7 cellular contexts compared by ENCODE assay signal in the genomic region with DNA sequence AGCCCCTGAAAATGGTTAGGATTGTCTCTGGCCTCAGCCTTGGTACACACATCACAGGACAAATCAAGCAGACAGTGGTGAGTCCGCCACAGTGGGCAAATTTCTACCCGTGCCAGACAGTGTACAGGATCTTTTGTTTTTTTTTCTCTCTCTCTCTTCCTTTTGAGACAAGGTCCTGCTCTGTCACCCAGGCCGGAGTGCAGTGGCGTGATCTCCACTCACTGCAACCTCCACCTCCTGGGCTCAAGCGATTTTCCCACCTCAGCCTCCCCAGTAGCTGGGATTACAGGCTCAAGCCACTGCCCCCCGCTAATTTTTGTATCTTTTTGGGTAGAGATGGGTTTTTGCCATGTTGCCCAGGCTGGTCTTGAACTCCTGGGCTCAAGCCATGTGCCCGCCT. TPM values are rescaled to one million over a fixed set of nuclear protein-coding genes. Genes with fewer than 3 reads are reported as not detected.
DNase-seq lines count a peak whose midpoint lies in the region; ATAC-seq and TF ChIP-seq lines count a peak whose summit lies in the region.
"Not testable (repeated sequence)": the region's sequence is repeated elsewhere in the genome, so short reads cannot be mapped to it uniquely, and the experiment has no call there.

No MANE protein-coding gene starts in this region.

- H3K27ac ChIP-seq in CD4-positive, alpha-beta T cell (ENCODE audit: low read depth, low read length): not testable (repeated sequence)

- POLR2A ChIA-PET in CD4-positive, alpha-beta T cell (lab: Charles Lee): not testable (repeated sequence)

- H3K9me3 Mint-ChIP-seq in CD4-positive, alpha-beta T cell; activated T-cell treated with anti-CD3 and anti-CD28 coated beads, Interleukin-2, amount 50 U/mL, for 4 hours; brain; natural killer cell treated with Interleukin-12 subunit alpha and Interleukin-12 subunit beta and Interleukin-15 and Interleukin-18, amount 100 ng/mL, for 72 hours; progenitor cell of endocrine pancreas (ENCODE audit: low read depth): not testable (repeated sequence)

- not testable (repeated sequence) for TF ChIP-seq CTCF in CD4-positive, alpha-beta T cell (IDR thresholded peaks at IDR 0.05); brain (conservative IDR thresholded peaks at IDR 0.05); progenitor cell of endocrine pancreas (IDR thresholded peaks at IDR 0.05; ENCODE audit: unreplicated experiment)

- not testable (repeated sequence) for H3K9me3 ChIP-seq in CD4-positive, alpha-beta T cell (ENCODE audit: control insufficient read depth, low read length); T-helper 17 cell (ENCODE audit: control insufficient read depth, low read length, poor library complexity, severe bottlenecking)

- peaks cover 22% of the 10 kb centered on the region for H3K27me3 Mint-ChIP-seq in CD4-positive, alpha-beta T cell
- H3K27me3 Mint-ChIP-seq in T-helper 17 cell: peaks cover 31% of the 10 kb centered on the region
- peaks cover 25% of the 10 kb centered on the region for H3K27me3 Mint-ChIP-seq in activated T-cell treated with anti-CD3 and anti-CD28 coated beads, Interleukin-2, amount 50 U/mL, for 4 hours (ENCODE audit: low read depth)
- peaks cover 42% of the 10 kb centered on the region for H3K27me3 Mint-ChIP-seq in brain
- H3K27me3 Mint-ChIP-seq in natural killer cell treated with Interleukin-12 subunit alpha and Interleukin-12 subunit beta and Interleukin-15 and Interleukin-18, amount 100 ng/mL, for 72 hours: peaks cover 21 to 22% of the 10 kb centered on the region in 2 donors
- peaks cover 31% of the 10 kb centered on the region for H3K27me3 Mint-ChIP-seq in progenitor cell of endocrine pancreas

- CTCF ChIA-PET in CD4-positive, alpha-beta T cell (lab: Charles Lee): interaction anchor here (1.1 kb wide), 1 partner anchor 50 kb away, joined by 4 read pairs; the partner anchor contains the start of gene MYO19

- not testable (repeated sequence) for H3K27ac Mint-ChIP-seq in CD4-positive, alpha-beta T cell; T-helper 17 cell; brain; natural killer cell treated with Interleukin-12 subunit alpha and Interleukin-12 subunit beta and Interleukin-15 and Interleukin-18, amount 100 ng/mL, for 72 hours
- peak overlapping the region; percentile 24 for H3K27ac Mint-ChIP-seq in progenitor cell of endocrine pancreas

- peak overlapping the region; percentile 34 for H3K4me3 Mint-ChIP-seq in CD4-positive, alpha-beta T cell
- H3K4me3 Mint-ChIP-seq in T-helper 17 cell (peak overlapping the region; percentile 75), brain (peak overlapping the region in 4 of 5 experiments; percentile 40 to 76 (median 54))
- peak overlapping the region; percentile 16 for H3K4me3 Mint-ChIP-seq in activated T-cell treated with anti-CD3 and anti-CD28 coated beads, Interleukin-2, amount 50 U/mL, for 4 hours
- H3K4me3 Mint-ChIP-seq in natural killer cell treated with Interleukin-12 subunit alpha and Interleukin-12 subunit beta and Interleukin-15 and Interleukin-18, amount 100 ng/mL, for 72 hours: peak overlapping the region; percentile 48
- H3K4me3 Mint-ChIP-seq in progenitor cell of endocrine pancreas (ENCODE audit: low read depth): not testable (repeated sequence)

- ATAC-seq in CD4-positive, alpha-beta T cell (ENCODE audit: poor library complexity); T-helper 17 cell; activated T-cell treated with anti-CD3 and anti-CD28 coated beads, Interleukin-2, amount 50 U/mL, for 4 hours; natural killer cell treated with Interleukin-12 subunit alpha and Interleukin-12 subunit beta and Interleukin-15 and Interleukin-18, amount 100 ng/mL, for 72 hours: not testable (repeated sequence)

- peaks cover 14% of the 10 kb centered on the region for H3K36me3 Mint-ChIP-seq in CD4-positive, alpha-beta T cell (ENCODE audit: low read depth)
- not testable (repeated sequence) for H3K36me3 Mint-ChIP-seq in T-helper 17 cell (ENCODE audit: low read depth); activated T-cell treated with anti-CD3 and anti-CD28 coated beads, Interleukin-2, amount 50 U/mL, for 4 hours (ENCODE audit: insufficient read depth); natural killer cell treated with Interleukin-12 subunit alpha and Interleukin-12 subunit beta and Interleukin-15 and Interleukin-18, amount 100 ng/mL, for 72 hours; progenitor cell of endocrine pancreas (ENCODE audit: insufficient read depth)
- peaks cover 14% of the 10 kb centered on the region for H3K36me3 Mint-ChIP-seq in brain

- intact Hi-C loops in CD4-positive, alpha-beta T cell (cut with DNase I, micrococcal nuclease): loop anchor here in 1 of 2 experiments (5.0 to 10.0 kb wide), 4 partner anchors 238 to 1001 kb away; partner anchors contain the start of genes DUSP14 and LYZL6

- DNase-seq in CD4-positive, alpha-beta T cell; T-helper 17 cell; activated T-cell treated with anti-CD3 and anti-CD28 coated beads, Interleukin-2, amount 50 U/mL, for 4 hours; natural killer cell treated with Interleukin-12 subunit alpha and Interleukin-12 subunit beta and Interleukin-15 and Interleukin-18, amount 100 ng/mL, for 72 hours (ENCODE audit: low spot score); progenitor cell of endocrine pancreas (ENCODE audit: low spot score, unreplicated experiment): not testable (repeated sequence)
- peak; percentile 53 for DNase-seq in mesenteric fat pad (ENCODE audit: low spot score)

- H3K27me3 ChIP-seq in CD4-positive, alpha-beta T cell (ENCODE audit: control insufficient read depth, insufficient read depth, low read length): peaks cover 11% of the 10 kb centered on the region

- H3K4me1 Mint-ChIP-seq in CD4-positive, alpha-beta T cell (ENCODE audit: low read depth): peaks cover 25% of the 10 kb centered on the region
- H3K4me1 Mint-ChIP-seq in T-helper 17 cell (peaks cover 18% of the 10 kb centered on the region), brain (peaks cover 59% of the 10 kb centered on the region)
- peaks cover 29% of the 10 kb centered on the region for H3K4me1 Mint-ChIP-seq in activated T-cell treated with anti-CD3 and anti-CD28 coated beads, Interleukin-2, amount 50 U/mL, for 4 hours (ENCODE audit: low read depth)
- peaks cover 23 to 26% of the 10 kb centered on the region in 2 donors for H3K4me1 Mint-ChIP-seq in natural killer cell treated with Interleukin-12 subunit alpha and Interleukin-12 subunit beta and Interleukin-15 and Interleukin-18, amount 100 ng/mL, for 72 hours (ENCODE audit: low read depth in 2 of 2)
- not testable (repeated sequence) for H3K4me1 Mint-ChIP-seq in progenitor cell of endocrine pancreas (ENCODE audit: low read depth)

RNA-seq across cellular contexts. Expression of gene ZNHIT3, which starts 2.5 kb away (rescaled TPM):
- total RNA-seq in CD4-positive, alpha-beta T cell: 10 to 100 TPM; 70.2 to 73.9 TPM
- total RNA-seq in T-helper 17 cell (10 to 100 TPM; 43.0 to 44.7 TPM), mesenteric fat pad (19.1 TPM), progenitor cell of endocrine pancreas (43.9 and 49.1 TPM in 2 replicates)
- 10 to 100 TPM; 46.7 to 59.0 (median 50.8) TPM for total RNA-seq in activated T-cell treated with anti-CD3 and anti-CD28 coated beads, Interleukin-2, amount 50 U/mL, for 4 hours
- 71.2 TPM for polyA plus RNA-seq in brain (ENCODE audit: insufficient read depth, low read depth, low replicate concordance)
- total RNA-seq in natural killer cell treated with Interleukin-12 subunit alpha and Interleukin-12 subunit beta and Interleukin-15 and Interleukin-18, amount 100 ng/mL, for 72 hours: 10 to 100 TPM; 36.8 to 38.1 TPM

RNA-seq across cellular contexts. Expression of gene MYO19, which starts 50.6 kb away (rescaled TPM):
- total RNA-seq in CD4-positive, alpha-beta T cell: 10 to 100 TPM; 64.4 to 70.5 TPM
- total RNA-seq in T-helper 17 cell: 10 to 100 TPM; 75.9 to 77.1 TPM
- total RNA-seq in activated T-cell treated with anti-CD3 and anti-CD28 coated beads, Interleukin-2, amount 50 U/mL, for 4 hours: 100 to 1,000 TPM; 138 to 153 (median 151) TPM
- polyA plus RNA-seq in brain (ENCODE audit: insufficient read depth, low read depth, low replicate concordance): 29.9 TPM
- total RNA-seq in mesenteric fat pad: 46.8 TPM
- total RNA-seq in natural killer cell treated with Interleukin-12 subunit alpha and Interleukin-12 subunit beta and Interleukin-15 and Interleukin-18, amount 100 ng/mL, for 72 hours: 100 to 1,000 TPM; 103 to 333 TPM
- 77.7 and 82.2 TPM in 2 replicates for total RNA-seq in progenitor cell of endocrine pancreas

RNA-seq across cellular contexts. Expression of gene PIGW, which starts 50.8 kb away (rescaled TPM):
- 1 to 10 TPM; 3.3 to 3.4 TPM for total RNA-seq in CD4-positive, alpha-beta T cell
- total RNA-seq in T-helper 17 cell: 1 to 10 TPM; 3.7 to 7.5 TPM
- 10 to 100 TPM; 34.7 to 45.9 (median 38.0) TPM for total RNA-seq in activated T-cell treated with anti-CD3 and anti-CD28 coated beads, Interleukin-2, amount 50 U/mL, for 4 hours
- polyA plus RNA-seq in brain (ENCODE audit: insufficient read depth, low read depth, low replicate concordance): 5.8 TPM
- 8.9 TPM for total RNA-seq in mesenteric fat pad
- 10 to 100 TPM; 13.0 to 21.5 TPM for total RNA-seq in natural killer cell treated with Interleukin-12 subunit alpha and Interleukin-12 subunit beta and Interleukin-15 and Interleukin-18, amount 100 ng/mL, for 72 hours
- total RNA-seq in progenitor cell of endocrine pancreas: 7.3 and 8.7 TPM in 2 replicates
